In the genomic region with DNA sequence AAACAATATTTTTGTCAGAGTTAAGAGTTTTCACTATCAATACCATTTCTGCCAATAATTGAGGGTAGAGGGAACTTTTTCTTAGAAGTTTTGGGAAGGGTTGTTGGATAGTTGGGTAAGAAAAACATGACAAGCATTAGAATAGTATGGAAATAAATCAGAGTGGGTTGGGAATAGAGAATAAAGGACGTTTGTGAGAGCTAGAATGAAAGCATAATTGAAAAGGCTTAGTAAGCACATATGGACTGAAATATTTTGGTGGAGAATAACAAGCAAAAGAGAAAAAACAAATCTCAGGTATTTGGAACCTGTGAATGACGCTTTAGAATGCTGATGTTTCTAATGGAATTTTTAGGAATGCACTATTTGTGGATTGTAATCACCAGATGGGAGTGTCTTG, we compare ENCODE assay signal across 32 cellular contexts.
"Had no signal": no experiment of that assay in that cellular context is flagged by ENCODE, and none has a peak within 500 bp of the region (broad histone marks: within the 10 kb centered on the region; RNA-seq: fewer than 3 reads in every experiment).

No MANE protein-coding gene starts in this region.

- H3K9me3 ChIP-seq: ascending aorta, breast epithelium, esophagus squamous epithelium, heart left ventricle had no signal

- FAIRE-seq: colon, endometrium, endothelial cell of umbilical vein had no signal

- H3K27ac ChIP-seq: ascending aorta, breast epithelium, cardiac muscle cell, epithelial cell of prostate, esophagus squamous epithelium, heart left ventricle, WERI-Rb-1 had no signal

- H3K4me1 ChIP-seq: ascending aorta, breast epithelium, esophagus squamous epithelium, heart left ventricle had no signal

- H3K27me3 ChIP-seq: ascending aorta, breast epithelium, cardiac muscle cell, esophagus squamous epithelium, heart left ventricle had no signal

- H3K36me3 ChIP-seq: ascending aorta, breast epithelium, cardiac muscle cell, esophagus squamous epithelium, heart left ventricle, WERI-Rb-1 had no signal

- DNase-seq: activated CD4-positive, alpha-beta memory T cell treated with anti-CD3 and anti-CD28 coated beads for 36 hours; activated CD4-positive, alpha-beta T cell treated with anti-CD3 and anti-CD28 coated beads for 36 hours; activated CD4-positive, alpha-beta T cell treated with anti-CD3 and anti-CD28 coated beads, Interleukin-2, amount 10 ng/mL, durations not matched to agents 24 days and 14 days; activated CD4-positive, CD25-positive, alpha-beta regulatory T cell; activated CD4-positive, CD25-positive, alpha-beta regulatory T cell treated with anti-CD3 and anti-CD28 coated beads, Interleukin-2, amount 50 U/mL, for 72 hours; activated CD8-positive, alpha-beta memory T cell treated with anti-CD3 and anti-CD28 coated beads, Interleukin-2, amount 50 U/mL, for 48 hours; activated gamma-delta T cell; activated naive CD4-positive, alpha-beta T cell; activated naive CD4-positive, alpha-beta T cell treated with anti-CD3 and anti-CD28 coated beads, Interleukin-2, amount 10 ng/mL, durations not matched to agents 7 days and 5 days; activated naive CD8-positive, alpha-beta T cell treated with anti-CD3 and anti-CD28 coated beads, Interleukin-2, amount 10 ng/mL, durations not matched to agents 7 days and 5 days; activated T-cell treated with anti-CD3 and anti-CD28 coated beads for 4 hours; activated T-cell treated with anti-CD3 and anti-CD28 coated beads, Interleukin-2, amount 50 U/mL, for 24 hours; activated T-cell treated with anti-CD3 and anti-CD28 coated beads, Interleukin-2, amount 50 U/mL, for 72 hours; cortex of kidney; dermis blood vessel endothelial cell; effector CD8-positive, alpha-beta T cell; esophagus squamous epithelium; foreskin melanocyte; glutamatergic neuron; heart left ventricle; T-helper 1 cell; T-helper 17 cell; T1000; WERI-Rb-1 had no signal

- H3K4me3 ChIP-seq: ascending aorta, breast epithelium, cardiac muscle cell, esophagus squamous epithelium, heart left ventricle had no signal

- ATAC-seq: activated CD4-positive, alpha-beta T cell treated with anti-CD3 and anti-CD28 coated beads for 36 hours; activated naive CD4-positive, alpha-beta T cell treated with anti-CD3 and anti-CD28 coated beads, Interleukin-2, amount 50 U/mL, for 72 hours; activated T-cell treated with anti-CD3 and anti-CD28 coated beads, Interleukin-2, amount 50 U/mL, for 72 hours; heart left ventricle; T-helper 17 cell had no signal
